Comparison of ENCODE assay signal across 1 cellular context in genomic region chr1:226983247-226983997, GRCh38.
TF ChIP-seq lines count a peak whose summit lies in the region.

No MANE protein-coding gene starts in this region.

TF ChIP-seq in K562, 482 proteins besides CTCF, POLR2A, EP300 and RAD21:
- TF ChIP-seq L3MBTL2 (IDR thresholded peaks at IDR 0.05) (no peak), RBM22 (IDR thresholded peaks at IDR 0.05; ENCODE audit: low read depth, low read length, poor library complexity, severe bottlenecking) (peak; percentile 93), POLR2G (IDR thresholded peaks at IDR 0.05; ENCODE audit: low read depth, low read length) (peak; percentile 64), STAT5B (CRISPR knock-in tag; IDR thresholded peaks at IDR 0.05) (no peak)
